8 cellular contexts compared by ENCODE assay signal in the genomic region with DNA sequence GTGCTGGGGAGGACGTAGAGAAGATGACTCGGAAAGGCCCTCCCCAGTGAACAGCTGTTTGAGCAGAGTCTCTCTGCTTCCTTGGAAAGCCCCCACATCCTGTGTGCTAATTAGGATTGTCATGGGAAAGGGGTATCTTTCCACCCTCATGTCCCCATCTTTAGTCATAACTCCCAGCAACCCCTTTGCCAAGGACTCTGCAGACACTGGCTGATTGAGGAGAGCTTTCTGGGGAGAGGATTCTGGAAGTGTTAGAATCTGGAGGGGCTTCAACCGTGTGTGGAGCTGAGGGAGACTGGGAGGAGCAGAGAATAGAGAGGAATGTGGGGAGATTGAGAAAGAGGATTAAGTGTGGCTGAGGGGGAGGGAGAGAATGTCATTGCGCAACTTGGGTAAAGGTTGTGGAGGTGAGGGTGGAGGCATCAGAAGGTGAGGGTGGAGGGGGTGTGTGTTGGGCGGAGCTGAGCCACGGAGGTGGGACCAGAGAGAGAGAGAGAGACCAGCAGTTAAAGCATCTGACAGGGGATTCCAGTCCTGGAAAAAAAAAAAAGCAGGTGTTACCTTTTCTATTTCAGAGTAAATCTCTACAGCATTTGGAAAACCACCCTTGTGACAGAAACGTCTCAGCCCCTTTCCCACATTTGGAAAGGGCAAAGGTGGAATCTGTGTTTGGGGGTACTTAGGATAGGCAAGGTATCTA. TPM values are rescaled to one million over a fixed set of nuclear protein-coding genes. Genes with fewer than 3 reads are reported as not detected.
DNase-seq lines count a peak whose midpoint lies in the region; ATAC-seq and TF ChIP-seq lines count a peak whose summit lies in the region.

No MANE protein-coding gene starts in this region.

- peaks cover 4% of the 10 kb centered on the region for H3K9me3 Mint-ChIP-seq in activated T-helper 1 cell treated with anti-CD3 and anti-CD28 coated beads, Interleukin-12 subunit alpha, Interleukin-12 subunit beta, Interleukin-2, Interleukin-4 antibody, amounts not matched to agents 30 ng/mL and 10 ng/mL and 1 ng/mL, durations not matched to agents 14 hours and 24 hours and 36 hours

- peaks cover 51% of the 10 kb centered on the region for H3K79me2 ChIP-seq in hepatocyte

- no peaks in the 10 kb centered on the region for H3K36me3 Mint-ChIP-seq in activated T-helper 1 cell treated with anti-CD3 and anti-CD28 coated beads, Interleukin-12 subunit alpha, Interleukin-12 subunit beta, Interleukin-2, Interleukin-4 antibody, amounts not matched to agents 30 ng/mL and 10 ng/mL and 1 ng/mL, durations not matched to agents 14 hours and 24 hours and 36 hours (ENCODE audit: low read depth)

- 8% methylated on average over 7 of the region's 7 CpGs for WGBS in hepatocyte (ENCODE audit: low lambda C conversion rate, missing lambda C conversion rate)
- WGBS in prostate gland, result 25% methylated on average over 7 of the region's 7 CpGs

- peak; percentile 22 for TF ChIP-seq POLR2A in prostate gland (IDR thresholded peaks at IDR 0.05)

- intact Hi-C loops in prostate gland (cut with DNase I), result loop anchor here (5.0 kb wide), 1 partner anchor 108 kb away; no protein-coding TSS in a partner anchor
- intact Hi-C loops in activated T-helper 1 cell treated with anti-CD3 and anti-CD28 coated beads, Interleukin-12 subunit alpha, Interleukin-12 subunit beta, Interleukin-2, Interleukin-4 antibody, amounts not matched to agents 30 ng/mL and 10 ng/mL and 1 ng/mL, durations not matched to agents 14 hours and 24 hours and 36 hours (cut with micrococcal nuclease), result loop anchor here (2.0 kb wide), 1 partner anchor 377 kb away; no protein-coding TSS in a partner anchor

- H4K20me1 ChIP-seq in hepatocyte (ENCODE audit: insufficient read depth, poor library complexity, severe bottlenecking), result no peaks in the 10 kb centered on the region

- H3K9me3 ChIP-seq in hepatocyte (ENCODE audit: low read depth) (no peaks in the 10 kb centered on the region), prostate gland (no peaks in the 10 kb centered on the region)

- DNase-seq in ELF-1 (ENCODE audit: low read depth, low spot score) (peak; percentile 79), RKO (ENCODE audit: low spot score) (peak; percentile 15), hepatocyte (ENCODE audit: low spot score) (peak; percentile 91), prostate gland (ENCODE audit: low spot score) (peak; percentile 72)
- DNase-seq in activated T-helper 1 cell treated with anti-CD3 and anti-CD28 coated beads, Interleukin-12 subunit alpha, Interleukin-12 subunit beta, Interleukin-2, Interleukin-4 antibody, amounts not matched to agents 30 ng/mL and 10 ng/mL and 1 ng/mL, durations not matched to agents 14 hours and 24 hours and 36 hours (ENCODE audit: low spot score), result no peak
- DNase-seq in activated CD8-positive, alpha-beta memory T cell treated with anti-CD3 and anti-CD28 coated beads, Interleukin-2, amount 50 U/mL, for 4 hours, result no peak

- H3K27me3 ChIP-seq in hepatocyte, result no peaks in the 10 kb centered on the region
- no peaks in the 10 kb centered on the region for H3K27me3 ChIP-seq in prostate gland (replicated peaks; ENCODE audit: insufficient read depth)

- peaks cover 22% of the 10 kb centered on the region for H3K4me1 ChIP-seq in hepatocyte (ENCODE audit: insufficient read depth)
- H3K4me1 ChIP-seq in prostate gland (replicated peaks), result peaks cover 5% of the 10 kb centered on the region

- no peaks in the 10 kb centered on the region for H3K9me2 ChIP-seq in hepatocyte (replicated peaks; ENCODE audit: insufficient read depth)

- H3K27ac Mint-ChIP-seq in activated T-helper 1 cell treated with anti-CD3 and anti-CD28 coated beads, Interleukin-12 subunit alpha, Interleukin-12 subunit beta, Interleukin-2, Interleukin-4 antibody, amounts not matched to agents 30 ng/mL and 10 ng/mL and 1 ng/mL, durations not matched to agents 14 hours and 24 hours and 36 hours, result no peak overlapping the region

- peaks cover 34% of the 10 kb centered on the region for H3K27me3 Mint-ChIP-seq in activated T-helper 1 cell treated with anti-CD3 and anti-CD28 coated beads, Interleukin-12 subunit alpha, Interleukin-12 subunit beta, Interleukin-2, Interleukin-4 antibody, amounts not matched to agents 30 ng/mL and 10 ng/mL and 1 ng/mL, durations not matched to agents 14 hours and 24 hours and 36 hours (ENCODE audit: insufficient read depth)

- peak overlapping the region; percentile 43 for H2AFZ ChIP-seq in hepatocyte

- H3K27ac ChIP-seq in hepatocyte (peak overlapping the region; percentile 95), prostate gland (peak overlapping the region; percentile 53 to 70)

- ATAC-seq in HG03571 (IDR thresholded peaks at IDR 0.05; ENCODE audit: unreplicated experiment), result no peak
- no peak for ATAC-seq in GM21360 (IDR thresholded peaks at IDR 0.05; ENCODE audit: unreplicated experiment)

- no peaks in the 10 kb centered on the region for H3K36me3 ChIP-seq in hepatocyte (replicated peaks; ENCODE audit: insufficient read depth, low read depth)
- H3K36me3 ChIP-seq in prostate gland, result no peaks in the 10 kb centered on the region

- H3K4me3 Mint-ChIP-seq in activated T-helper 1 cell treated with anti-CD3 and anti-CD28 coated beads, Interleukin-12 subunit alpha, Interleukin-12 subunit beta, Interleukin-2, Interleukin-4 antibody, amounts not matched to agents 30 ng/mL and 10 ng/mL and 1 ng/mL, durations not matched to agents 14 hours and 24 hours and 36 hours, result no peak overlapping the region

- H3K4me2 ChIP-seq in hepatocyte, result peak overlapping the region; percentile 100

- H3K4me3 ChIP-seq in hepatocyte, result peak overlapping the region; percentile 69
- peak overlapping the region; percentile 56 to 64 for H3K4me3 ChIP-seq in prostate gland

- H3K4me1 Mint-ChIP-seq in activated T-helper 1 cell treated with anti-CD3 and anti-CD28 coated beads, Interleukin-12 subunit alpha, Interleukin-12 subunit beta, Interleukin-2, Interleukin-4 antibody, amounts not matched to agents 30 ng/mL and 10 ng/mL and 1 ng/mL, durations not matched to agents 14 hours and 24 hours and 36 hours (ENCODE audit: low read depth), result peaks cover 8% of the 10 kb centered on the region

- TF ChIP-seq CTCF in hepatocyte (IDR thresholded peaks at IDR 0.05; ENCODE audit: poor library complexity) (no peak), prostate gland (IDR thresholded peaks at IDR 0.05) (no peak)

RNA-seq across cellular contexts. Expression of a gene that starts 2.2 kb away (rescaled TPM):
- total RNA-seq in hepatocyte (26.2 and 27.5 TPM in 2 replicates), prostate gland (10 to 100 TPM in 1 of 2 donors, 1 to 10 TPM in 1; 6.9 to 10.7 TPM)
- polyA plus RNA-seq in hepatocyte, result 13.6 and 15.4 TPM in 2 replicates
- total RNA-seq in activated T-helper 1 cell treated with anti-CD3 and anti-CD28 coated beads, Interleukin-12 subunit alpha, Interleukin-12 subunit beta, Interleukin-2, Interleukin-4 antibody, amounts not matched to agents 30 ng/mL and 10 ng/mL and 1 ng/mL, durations not matched to agents 14 hours and 24 hours and 36 hours, result 0.05 TPM in 2 replicates

RNA-seq across cellular contexts. Expression of a gene that starts 31.5 kb away (rescaled TPM):
- total RNA-seq in hepatocyte, result 36.8 and 43.2 TPM in 2 replicates
- 16.8 and 20.0 TPM in 2 replicates for polyA plus RNA-seq in hepatocyte
- 10 to 100 TPM; 49.5 to 60.3 TPM for total RNA-seq in prostate gland
- 64.8 and 66.4 TPM in 2 replicates for total RNA-seq in activated T-helper 1 cell treated with anti-CD3 and anti-CD28 coated beads, Interleukin-12 subunit alpha, Interleukin-12 subunit beta, Interleukin-2, Interleukin-4 antibody, amounts not matched to agents 30 ng/mL and 10 ng/mL and 1 ng/mL, durations not matched to agents 14 hours and 24 hours and 36 hours

RNA-seq across cellular contexts. Expression of a gene that starts 38.6 kb away (rescaled TPM):
- 0.04 and 0.57 TPM in 2 replicates for total RNA-seq in hepatocyte
- not detected in 2 replicates for polyA plus RNA-seq in hepatocyte
- total RNA-seq in prostate gland, result 1 to 10 TPM; 3.2 to 8.2 TPM
- total RNA-seq in activated T-helper 1 cell treated with anti-CD3 and anti-CD28 coated beads, Interleukin-12 subunit alpha, Interleukin-12 subunit beta, Interleukin-2, Interleukin-4 antibody, amounts not matched to agents 30 ng/mL and 10 ng/mL and 1 ng/mL, durations not matched to agents 14 hours and 24 hours and 36 hours, result not detected in 2 replicates

Comparison
In these comparisons a context has a peak if more than half of its experiments do, and no peak if none do; other contexts are left out.
1. DNase-seq: peak in ELF-1 (single experiment), RKO (single experiment), hepatocyte (single experiment) and prostate gland (single experiment); none in activated T-helper 1 cell treated with anti-CD3 and anti-CD28 coated beads, Interleukin-12 subunit alpha, Interleukin-12 subunit beta, Interleukin-2, Interleukin-4 antibody, amounts not matched to agents 30 ng/mL and 10 ng/mL and 1 ng/mL, durations not matched to agents 14 hours and 24 hours and 36 hours (single experiment) and activated CD8-positive, alpha-beta memory T cell treated with anti-CD3 and anti-CD28 coated beads, Interleukin-2, amount 50 U/mL, for 4 hours (single experiment).